1 cellular context compared by ENCODE assay signal in genomic region chr21:46285761-46286667, GRCh38.
TF ChIP-seq lines count a peak whose summit lies in the region.

YBEY (plus strand) TSS chr21:46286342; CDS start chr21:46286914, 572 bp downstream.

TF ChIP-seq in GM12878, 131 proteins besides CTCF, POLR2A, EP300 and RAD21 (continued from another document and continues in another):
- TF ChIP-seq ZBTB40 (IDR thresholded peaks at IDR 0.05; ENCODE audit: borderline replicate concordance) (peak; percentile 97), MYC (IDR thresholded peaks at IDR 0.05; ENCODE audit: insufficient read depth, insufficient read length, insufficient replicate concordance, low read length, severe bottlenecking) (peak; percentile 57), ETV6 (conservative IDR thresholded peaks at IDR 0.05 in 1 of 2, IDR thresholded peaks at IDR 0.05 in 1 of 2; ENCODE audit: borderline replicate concordance in 1 of 2, low read depth in 1 of 2) (peak in 1 of 2 experiments; percentile 10; a peak in 1 of 4 replicates), MEF2B (IDR thresholded peaks at IDR 0.05; ENCODE audit: partially characterized antibody, poor library complexity, severe bottlenecking) (peak; percentile 22), SKIL (IDR thresholded peaks at IDR 0.05; ENCODE audit: low read depth, poor library complexity, severe bottlenecking) (no peak), FOXM1 (IDR thresholded peaks at IDR 0.05; ENCODE audit: low read depth, low read length) (no peak), BRCA1 (IDR thresholded peaks at IDR 0.05; ENCODE audit: low read depth, low read length) (no peak), WRNIP1 (IDR thresholded peaks at IDR 0.05; ENCODE audit: borderline replicate concordance, low read depth, low read length) (no peak), SPI1 (IDR thresholded peaks at IDR 0.05; ENCODE audit: borderline replicate concordance, insufficient read depth, low read depth, low read length) (peak; percentile 48; the same call in 1 of the 2 replicates), SP1 (IDR thresholded peaks at IDR 0.05; ENCODE audit: low read depth, low read length) (peak; percentile 52), SUPT20H (IDR thresholded peaks at IDR 0.05; ENCODE audit: borderline replicate concordance, control insufficient read depth, low read depth, low read length) (no peak), RELA (IDR thresholded peaks at IDR 0.05; ENCODE audit: borderline replicate concordance, partially characterized antibody) (peak; percentile 36), YY1 (IDR thresholded peaks at IDR 0.05; ENCODE audit: low read depth, low read length) (peak; percentile 83), HDGF (IDR thresholded peaks at IDR 0.05) (peak; percentile 51; the same call in 1 of the 2 replicates), CREM (IDR thresholded peaks at IDR 0.05; ENCODE audit: low read depth) (peak; percentile 61), NFIC (IDR thresholded peaks at IDR 0.05; ENCODE audit: low read depth, low read length) (no peak), POLR2AphosphoS2 (IDR thresholded peaks at IDR 0.05; ENCODE audit: low read depth, low read length) (peak; percentile 93), HCFC1 (IDR thresholded peaks at IDR 0.05; ENCODE audit: low read length) (peak; percentile 81), TBL1XR1 (IDR thresholded peaks at IDR 0.05; ENCODE audit: low read depth, low read length) (0 out of 2 replicates have a peak, but pooled peaks have one; percentile 51), SMARCA5 (IDR thresholded peaks at IDR 0.05) (peak; percentile 85), ZZZ3 (IDR thresholded peaks at IDR 0.05; ENCODE audit: control insufficient read depth, insufficient read length, low read depth) (no peak), MEF2A (IDR thresholded peaks at IDR 0.05; ENCODE audit: insufficient read depth, low read depth, low read length) (no peak), HDAC6 (IDR thresholded peaks at IDR 0.05; ENCODE audit: unreplicated experiment) (peak; percentile 29), E2F4 (IDR thresholded peaks at IDR 0.05; ENCODE audit: low read depth, low read length) (no peak), RB1 (IDR thresholded peaks at IDR 0.05; ENCODE audit: borderline replicate concordance) (peak; percentile 86; the same call in 1 of the 2 replicates), ZNF207 (IDR thresholded peaks at IDR 0.05; ENCODE audit: borderline replicate concordance) (peak; percentile 97), YBX1 (IDR thresholded peaks at IDR 0.05) (no peak), MAX (IDR thresholded peaks at IDR 0.05; ENCODE audit: low read depth, low read length) (peak; percentile 52), TCF7 (IDR thresholded peaks at IDR 0.05; ENCODE audit: borderline replicate concordance) (no peak), KLF5 (IDR thresholded peaks at IDR 0.05; ENCODE audit: partially characterized antibody) (peak; percentile 79), CBX3 (IDR thresholded peaks at IDR 0.05; ENCODE audit: borderline replicate concordance, low read depth) (no peak), MXI1 (IDR thresholded peaks at IDR 0.05; ENCODE audit: low read depth, low read length) (peak; percentile 77; the same call in 1 of the 2 replicates), HDAC2 (IDR thresholded peaks at IDR 0.05) (no peak), STAT1 (conservative IDR thresholded peaks at IDR 0.05) (peak; percentile 79; the same call in 1 of the 2 replicates), ASH2L (IDR thresholded peaks at IDR 0.05; ENCODE audit: borderline replicate concordance, low read depth) (0 out of 2 replicates have a peak, but pooled peaks have one; percentile 64), CREB1 (IDR thresholded peaks at IDR 0.05; ENCODE audit: low read depth) (peak; percentile 51), ZNF217 (IDR thresholded peaks at IDR 0.05) (peak; percentile 86; the same call in 1 of the 2 replicates), POU2F2 (IDR thresholded peaks at IDR 0.05; ENCODE audit: borderline replicate concordance, low read depth, low read length) (peak; percentile 86), ZNF687 (IDR thresholded peaks at IDR 0.05) (peak; percentile 69), BCL11A (IDR thresholded peaks at IDR 0.05; ENCODE audit: low read depth, low read length) (no peak), TCF12 (IDR thresholded peaks at IDR 0.05; ENCODE audit: low read depth, low read length) (peak; percentile 74)
- TF ChIP-seq, protein P1, sequence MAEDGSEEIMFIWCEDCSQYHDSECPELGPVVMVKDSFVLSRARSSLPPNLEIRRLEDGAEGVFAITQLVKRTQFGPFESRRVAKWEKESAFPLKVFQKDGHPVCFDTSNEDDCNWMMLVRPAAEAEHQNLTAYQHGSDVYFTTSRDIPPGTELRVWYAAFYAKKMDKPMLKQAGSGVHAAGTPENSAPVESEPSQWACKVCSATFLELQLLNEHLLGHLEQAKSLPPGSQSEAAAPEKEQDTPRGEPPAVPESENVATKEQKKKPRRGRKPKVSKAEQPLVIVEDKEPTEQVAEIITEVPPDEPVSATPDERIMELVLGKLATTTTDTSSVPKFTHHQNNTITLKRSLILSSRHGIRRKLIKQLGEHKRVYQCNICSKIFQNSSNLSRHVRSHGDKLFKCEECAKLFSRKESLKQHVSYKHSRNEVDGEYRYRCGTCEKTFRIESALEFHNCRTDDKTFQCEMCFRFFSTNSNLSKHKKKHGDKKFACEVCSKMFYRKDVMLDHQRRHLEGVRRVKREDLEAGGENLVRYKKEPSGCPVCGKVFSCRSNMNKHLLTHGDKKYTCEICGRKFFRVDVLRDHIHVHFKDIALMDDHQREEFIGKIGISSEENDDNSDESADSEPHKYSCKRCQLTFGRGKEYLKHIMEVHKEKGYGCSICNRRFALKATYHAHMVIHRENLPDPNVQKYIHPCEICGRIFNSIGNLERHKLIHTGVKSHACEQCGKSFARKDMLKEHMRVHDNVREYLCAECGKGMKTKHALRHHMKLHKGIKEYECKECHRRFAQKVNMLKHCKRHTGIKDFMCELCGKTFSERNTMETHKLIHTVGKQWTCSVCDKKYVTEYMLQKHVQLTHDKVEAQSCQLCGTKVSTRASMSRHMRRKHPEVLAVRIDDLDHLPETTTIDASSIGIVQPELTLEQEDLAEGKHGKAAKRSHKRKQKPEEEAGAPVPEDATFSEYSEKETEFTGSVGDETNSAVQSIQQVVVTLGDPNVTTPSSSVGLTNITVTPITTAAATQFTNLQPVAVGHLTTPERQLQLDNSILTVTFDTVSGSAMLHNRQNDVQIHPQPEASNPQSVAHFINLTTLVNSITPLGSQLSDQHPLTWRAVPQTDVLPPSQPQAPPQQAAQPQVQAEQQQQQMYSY (CRISPR knock-in tag; IDR thresholded peaks at IDR 0.05): no peak
- TF ChIP-seq, protein P2, sequence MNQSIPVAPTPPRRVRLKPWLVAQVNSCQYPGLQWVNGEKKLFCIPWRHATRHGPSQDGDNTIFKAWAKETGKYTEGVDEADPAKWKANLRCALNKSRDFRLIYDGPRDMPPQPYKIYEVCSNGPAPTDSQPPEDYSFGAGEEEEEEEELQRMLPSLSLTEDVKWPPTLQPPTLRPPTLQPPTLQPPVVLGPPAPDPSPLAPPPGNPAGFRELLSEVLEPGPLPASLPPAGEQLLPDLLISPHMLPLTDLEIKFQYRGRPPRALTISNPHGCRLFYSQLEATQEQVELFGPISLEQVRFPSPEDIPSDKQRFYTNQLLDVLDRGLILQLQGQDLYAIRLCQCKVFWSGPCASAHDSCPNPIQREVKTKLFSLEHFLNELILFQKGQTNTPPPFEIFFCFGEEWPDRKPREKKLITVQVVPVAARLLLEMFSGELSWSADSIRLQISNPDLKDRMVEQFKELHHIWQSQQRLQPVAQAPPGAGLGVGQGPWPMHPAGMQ (IDR thresholded peaks at IDR 0.05; ENCODE audit: borderline replicate concordance): no peak
- TF ChIP-seq, protein P3, sequence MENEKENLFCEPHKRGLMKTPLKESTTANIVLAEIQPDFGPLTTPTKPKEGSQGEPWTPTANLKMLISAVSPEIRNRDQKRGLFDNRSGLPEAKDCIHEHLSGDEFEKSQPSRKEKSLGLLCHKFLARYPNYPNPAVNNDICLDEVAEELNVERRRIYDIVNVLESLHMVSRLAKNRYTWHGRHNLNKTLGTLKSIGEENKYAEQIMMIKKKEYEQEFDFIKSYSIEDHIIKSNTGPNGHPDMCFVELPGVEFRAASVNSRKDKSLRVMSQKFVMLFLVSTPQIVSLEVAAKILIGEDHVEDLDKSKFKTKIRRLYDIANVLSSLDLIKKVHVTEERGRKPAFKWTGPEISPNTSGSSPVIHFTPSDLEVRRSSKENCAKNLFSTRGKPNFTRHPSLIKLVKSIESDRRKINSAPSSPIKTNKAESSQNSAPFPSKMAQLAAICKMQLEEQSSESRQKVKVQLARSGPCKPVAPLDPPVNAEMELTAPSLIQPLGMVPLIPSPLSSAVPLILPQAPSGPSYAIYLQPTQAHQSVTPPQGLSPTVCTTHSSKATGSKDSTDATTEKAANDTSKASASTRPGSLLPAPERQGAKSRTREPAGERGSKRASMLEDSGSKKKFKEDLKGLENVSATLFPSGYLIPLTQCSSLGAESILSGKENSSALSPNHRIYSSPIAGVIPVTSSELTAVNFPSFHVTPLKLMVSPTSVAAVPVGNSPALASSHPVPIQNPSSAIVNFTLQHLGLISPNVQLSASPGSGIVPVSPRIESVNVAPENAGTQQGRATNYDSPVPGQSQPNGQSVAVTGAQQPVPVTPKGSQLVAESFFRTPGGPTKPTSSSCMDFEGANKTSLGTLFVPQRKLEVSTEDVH (IDR thresholded peaks at IDR 0.05; ENCODE audit: low read depth, partially characterized antibody): peak; percentile 20
